16 cellular contexts compared by ENCODE assay signal in the genomic region with DNA sequence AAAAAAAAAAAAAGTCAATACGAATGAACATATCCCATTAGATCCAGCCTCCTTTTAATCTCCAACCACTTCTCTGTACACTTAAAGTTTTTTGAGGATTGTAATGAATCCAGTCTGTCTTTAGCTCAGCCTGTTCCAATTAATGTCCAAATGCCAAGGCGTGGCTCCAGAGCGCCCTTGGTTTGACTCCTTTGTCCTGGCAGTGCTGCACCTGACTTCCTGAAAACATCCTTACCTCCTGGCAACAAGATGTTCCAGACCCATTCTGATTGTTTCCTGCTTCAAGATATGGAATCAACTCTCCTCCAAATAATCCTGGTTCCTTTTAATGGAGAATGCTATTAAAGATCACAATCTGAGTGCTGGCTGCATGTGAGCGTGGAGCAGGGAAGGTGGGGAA.
A peak's percentile ranks its signal among the peaks of the same experiment; 100 is the strongest.
DNase-seq lines count a peak whose midpoint lies in the region; ATAC-seq and TF ChIP-seq lines count a peak whose summit lies in the region.
"Had no signal": no experiment of that assay in that cellular context is flagged by ENCODE, and none has a peak within 500 bp of the region (broad histone marks: within the 10 kb centered on the region; RNA-seq: fewer than 3 reads in every experiment).

No MANE protein-coding gene starts in this region.

- H3K27me3 ChIP-seq in adipocyte (replicated peaks; ENCODE audit: control insufficient read depth, insufficient read depth, low read length) (peaks cover 3% of the 10 kb centered on the region), esophagus muscularis mucosa (no peaks in the 10 kb centered on the region), thoracic aorta (replicated peaks; ENCODE audit: insufficient read depth) (no peaks in the 10 kb centered on the region), GM23248 (replicated peaks; ENCODE audit: insufficient read depth) (no peaks in the 10 kb centered on the region), WERI-Rb-1 (ENCODE audit: insufficient read depth, low read depth, severe bottlenecking) (no peaks in the 10 kb centered on the region)
- H3K27me3 ChIP-seq: BLaER1 had no signal

- no peak for TF ChIP-seq POLR2A in esophagus muscularis mucosa (IDR thresholded peaks at IDR 0.05; ENCODE audit: low read depth)

- H3K9me2 ChIP-seq in GM23248 (ENCODE audit: insufficient read depth) = no peaks in the 10 kb centered on the region

- H3K4me1 ChIP-seq in adipocyte (ENCODE audit: control insufficient read depth, insufficient read depth, low read length) = peaks cover 4% of the 10 kb centered on the region
- H3K4me1 ChIP-seq in esophagus muscularis mucosa = peaks cover 13 to 69% (median 61%) of the 10 kb centered on the region in 4 donors
- H3K4me1 ChIP-seq in thoracic aorta (ENCODE audit: control insufficient read depth in 1 of 2, low read depth in 2 of 2) = peaks cover 4 to 48% of the 10 kb centered on the region in 2 donors
- peaks cover 4% of the 10 kb centered on the region; the same call in 1 of the 2 replicates for H3K4me1 ChIP-seq in GM23248 (ENCODE audit: insufficient read depth)
- H3K4me1 ChIP-seq: BLaER1, Caco-2 had no signal

- H3K4me2 ChIP-seq in GM23248 (ENCODE audit: unreplicated experiment) = no peak overlapping the region
- H3K4me2 ChIP-seq: BLaER1 had no signal

- peak overlapping the region; percentile 84 for H3K27ac Mint-ChIP-seq in nephron progenitor cell
- H3K27ac Mint-ChIP-seq: CD8-positive, alpha-beta memory T cell; H9 had no signal

- H3K27ac ChIP-seq in esophagus muscularis mucosa (replicated peaks in 1 of 4) = peak overlapping the region in 3 of 4 donors; percentile 65 to 78 (median 71)
- peak overlapping the region; percentile 7 to 37 for H3K27ac ChIP-seq in thoracic aorta
- H3K27ac ChIP-seq in GM23248 = no peak overlapping the region
- H3K27ac ChIP-seq in WERI-Rb-1 = no peak overlapping the region
- H3K27ac ChIP-seq: BLaER1 had no signal

- H3K4me3 ChIP-seq in adipocyte (ENCODE audit: low read length) = no peak overlapping the region
- no peak overlapping the region for H3K4me3 ChIP-seq in esophagus muscularis mucosa
- H3K4me3 ChIP-seq in thoracic aorta = no peak overlapping the region
- no peak overlapping the region for H3K4me3 ChIP-seq in GM23248
- no peak overlapping the region for H3K4me3 ChIP-seq in WERI-Rb-1 (ENCODE audit: low read depth, low read length)
- H3K4me3 ChIP-seq: BLaER1 had no signal

- in situ Hi-C loops in GM23248 (cut with MboI) = no loop called here

- no peak overlapping the region for H3K4me3 Mint-ChIP-seq in nephron progenitor cell
- H3K4me3 Mint-ChIP-seq: CD8-positive, alpha-beta memory T cell; H9 had no signal

- ATAC-seq in thoracic aorta (ENCODE audit: insufficient number of reproducible peaks, low FRiP score, low read depth) = no peak
- ATAC-seq in GM21367 (IDR thresholded peaks at IDR 0.05; ENCODE audit: unreplicated experiment) = no peak
- ATAC-seq in GM18907 (IDR thresholded peaks at IDR 0.05; ENCODE audit: unreplicated experiment) = no peak

- no peak overlapping the region for H3K9ac ChIP-seq in adipocyte (ENCODE audit: low read length)
- no peak overlapping the region for H3K9ac ChIP-seq in GM23248
- H3K9ac ChIP-seq: BLaER1 had no signal

- no peaks in the 10 kb centered on the region for H3K36me3 ChIP-seq in adipocyte (ENCODE audit: control insufficient read depth, insufficient read depth, low read length, severe bottlenecking)
- H3K36me3 ChIP-seq in esophagus muscularis mucosa = no peaks in the 10 kb centered on the region
- no peaks in the 10 kb centered on the region for H3K36me3 ChIP-seq in thoracic aorta
- no peaks in the 10 kb centered on the region for H3K36me3 ChIP-seq in GM23248 (ENCODE audit: low read depth)
- H3K36me3 ChIP-seq in WERI-Rb-1 = no peaks in the 10 kb centered on the region
- H3K36me3 ChIP-seq: BLaER1 had no signal

- DNase-seq in adipocyte (ENCODE audit: low read depth) (peak; percentile 22), esophagus muscularis mucosa (ENCODE audit: extremely low spot score) (no peak), nephron progenitor cell (no peak), thoracic aorta (ENCODE audit: low spot score) (no peak), GM23248 (no peak), WERI-Rb-1 (no peak)
- DNase-seq: AML-193; Caco-2; CD8-positive, alpha-beta memory T cell; DMS53; GF-D8; GOT3; H9 had no signal

- 0 out of 2 replicates have a peak, but pooled peaks cover 5% of the 10 kb centered on the region for H3F3A ChIP-seq in GM23248 (ENCODE audit: insufficient read depth)

- TF ChIP-seq EP300 in esophagus muscularis mucosa (IDR thresholded peaks at IDR 0.05) = no peak

- H4K20me1 ChIP-seq in GM23248 (ENCODE audit: insufficient read depth) = no peaks in the 10 kb centered on the region
- H4K20me1 ChIP-seq: BLaER1 had no signal

- H3K9me3 Mint-ChIP-seq in nephron progenitor cell = peaks cover 4% of the 10 kb centered on the region
- H3K9me3 Mint-ChIP-seq: CD8-positive, alpha-beta memory T cell; H9 had no signal

- 96% methylated on average over 4 of the region's 4 CpGs for WGBS in esophagus muscularis mucosa
- WGBS in GM23248 (ENCODE audit: low coverage in 1 of 2, low lambda C conversion rate in 2 of 2, missing lambda C conversion rate in 2 of 2), 2 experiments = 61 to 68% methylated on average over 4 of the region's 4 CpGs

- no peaks in the 10 kb centered on the region for H3K36me3 Mint-ChIP-seq in nephron progenitor cell (ENCODE audit: low read depth)
- H3K36me3 Mint-ChIP-seq: CD8-positive, alpha-beta memory T cell had no signal

- intact Hi-C loops in esophagus muscularis mucosa (cut with DNase I) = no loop called here

- peaks cover 28% of the 10 kb centered on the region for H3K4me1 Mint-ChIP-seq in nephron progenitor cell
- H3K4me1 Mint-ChIP-seq: CD8-positive, alpha-beta memory T cell had no signal

- no peak for TF ChIP-seq CTCF in esophagus muscularis mucosa (IDR thresholded peaks at IDR 0.05)
- TF ChIP-seq CTCF in nephron progenitor cell (IDR thresholded peaks at IDR 0.05) = no peak
- no peak for TF ChIP-seq CTCF in thoracic aorta (IDR thresholded peaks at IDR 0.05)
- no peak for TF ChIP-seq CTCF in WERI-Rb-1 (IDR thresholded peaks at IDR 0.05; ENCODE audit: low read depth, low read length)

- H3K79me2 ChIP-seq in GM23248 (ENCODE audit: insufficient read depth) = no peaks in the 10 kb centered on the region

- H3K9me3 ChIP-seq in adipocyte (ENCODE audit: control insufficient read depth, low read length) (no peaks in the 10 kb centered on the region), esophagus muscularis mucosa (no peaks in the 10 kb centered on the region), thoracic aorta (no peaks in the 10 kb centered on the region), GM23248 (ENCODE audit: low read depth) (no peaks in the 10 kb centered on the region), WERI-Rb-1 (ENCODE audit: severe bottlenecking) (no peaks in the 10 kb centered on the region)
- H3K9me3 ChIP-seq: BLaER1, Caco-2 had no signal

- no peak overlapping the region for H2AFZ ChIP-seq in GM23248

- peaks cover 1% of the 10 kb centered on the region for H3K27me3 Mint-ChIP-seq in nephron progenitor cell (ENCODE audit: low read depth, poor library complexity)

Comparison
In these comparisons a context has a peak if more than half of its experiments do, and no peak if none do; other contexts are left out.
1. H3K27ac ChIP-seq: peak in esophagus muscularis mucosa (3 of 4) and thoracic aorta (2 of 2); none in GM23248 (single experiment) and WERI-Rb-1 (single experiment).